ENCODE assay signal across 9 cellular contexts in the genomic region with DNA sequence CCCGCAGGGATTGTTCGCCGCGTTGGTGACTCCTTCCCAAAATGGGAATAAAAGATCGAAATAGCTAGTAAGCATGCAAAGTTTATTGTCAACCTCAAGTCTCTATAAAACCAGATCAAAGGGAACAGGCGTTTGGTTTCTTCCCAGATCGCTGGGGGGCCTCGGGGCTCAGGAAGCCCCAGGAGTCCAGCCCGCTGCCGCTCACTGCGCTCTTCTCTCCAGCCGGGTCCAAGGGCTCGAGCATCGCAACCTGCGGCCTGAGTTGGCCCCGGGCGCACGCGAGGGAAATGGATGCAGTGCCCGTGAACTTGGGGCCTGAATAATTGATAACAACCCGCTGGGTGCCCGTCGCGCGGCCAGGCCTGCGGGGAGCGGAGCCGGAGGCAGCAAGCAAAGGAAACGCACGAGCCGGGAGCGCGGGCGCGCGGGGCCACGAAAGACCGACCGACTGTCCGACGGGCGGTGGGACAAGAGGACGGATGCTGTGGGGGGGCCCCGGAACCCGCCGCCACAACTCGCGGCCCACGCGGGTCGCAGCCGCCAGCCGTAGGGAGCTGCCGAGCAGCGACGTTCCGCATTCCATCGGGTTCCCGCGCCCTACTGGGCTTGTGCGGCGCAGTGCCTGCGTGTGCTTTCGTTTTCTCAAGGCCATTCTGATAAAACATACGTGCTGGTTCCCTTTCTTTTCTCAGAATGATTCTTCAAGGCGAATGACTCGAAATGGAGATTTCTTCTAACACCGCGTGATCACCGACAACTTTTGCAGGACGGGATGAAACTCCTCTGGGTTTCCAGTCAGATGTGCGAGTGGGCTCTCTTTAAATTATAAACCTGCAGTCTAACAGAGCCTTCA. TPM values are rescaled to one million over a fixed set of nuclear protein-coding genes. Genes with fewer than 3 reads are reported as not detected.
DNase-seq lines count a peak whose midpoint lies in the region; ATAC-seq and TF ChIP-seq lines count a peak whose summit lies in the region.
"Had no signal": no experiment of that assay in that cellular context is flagged by ENCODE, and none has a peak within 500 bp of the region (broad histone marks: within the 10 kb centered on the region; RNA-seq: fewer than 3 reads in every experiment).

No MANE protein-coding gene starts in this region.

- no peak overlapping the region for H3K27ac ChIP-seq in A673 (ENCODE audit: low read depth, low read length, poor library complexity, severe bottlenecking)
- H3K27ac ChIP-seq in neutrophil: no peak overlapping the region
- no peak overlapping the region for H3K27ac ChIP-seq in OCI-LY7 (ENCODE audit: low read depth, low read length, poor library complexity, severe bottlenecking)

- H3K4me1 ChIP-seq in A673 (ENCODE audit: insufficient read depth, low read length, poor library complexity, severe bottlenecking) (peaks cover 17% of the 10 kb centered on the region), neutrophil (ENCODE audit: control insufficient read depth in 1 of 2, insufficient read depth in 1 of 2, low read depth in 1 of 2, low read length in 1 of 2) (peaks cover 17 to 19% of the 10 kb centered on the region in 2 experiments), OCI-LY7 (ENCODE audit: insufficient read depth, low read length, poor library complexity, severe bottlenecking) (no peaks in the 10 kb centered on the region)

- H3K36me3 ChIP-seq in A673 (ENCODE audit: insufficient read depth, low read length, poor library complexity, severe bottlenecking) (no peaks in the 10 kb centered on the region), neutrophil (no peaks in the 10 kb centered on the region), OCI-LY7 (ENCODE audit: insufficient read depth, low read length) (no peaks in the 10 kb centered on the region)

- H3K9me3 ChIP-seq in A673 (ENCODE audit: low read depth, low read length, poor library complexity, severe bottlenecking) (no peaks in the 10 kb centered on the region), neutrophil (no peaks in the 10 kb centered on the region), OCI-LY7 (ENCODE audit: low read length) (no peaks in the 10 kb centered on the region)

- DNase-seq in A673 (ENCODE audit: low spot score) (peak; percentile 47), glutamatergic neuron (peak; percentile 37), OCI-LY7 (ENCODE audit: low spot score) (no peak), NCI-H345 treated with DMSO at 0.1 percent for 48 hours (lab: John Stamatoyannopoulos, UW; ENCODE audit: unreplicated experiment) (no peak), NCI-H2029 treated with DMSO at 0.1 percent for 48 hours (lab: John Stamatoyannopoulos, UW) (no peak)
- DNase-seq in activated T-cell treated with anti-CD3 and anti-CD28 coated beads, Interleukin-2, amount 50 U/mL, for 24 hours: peak; percentile 60

- H4K20me1 ChIP-seq in OCI-LY7 (ENCODE audit: insufficient read depth, low read length): no peaks in the 10 kb centered on the region

- H3K4me3 ChIP-seq in A673 (ENCODE audit: low read depth, low read length, poor library complexity, severe bottlenecking) (peak overlapping the region; percentile 45), neutrophil (ENCODE audit: low read depth in 1 of 2, low read length in 1 of 2) (peak overlapping the region; percentile 32 to 59), OCI-LY7 (ENCODE audit: low read depth, low read length, poor library complexity, severe bottlenecking) (no peak overlapping the region)

- peak overlapping the region; percentile 75 for H3K4me3 Mint-ChIP-seq in activated T-cell treated with anti-CD3 and anti-CD28 coated beads, Interleukin-2, amount 50 U/mL, for 24 hours
- peak overlapping the region; percentile 79 for H3K4me3 Mint-ChIP-seq in glutamatergic neuron (ENCODE audit: unreplicated experiment)

- H3K79me2 ChIP-seq in OCI-LY7 (ENCODE audit: insufficient read depth, low read depth, low read length): no peaks in the 10 kb centered on the region

- ATAC-seq in GM21619 (IDR thresholded peaks at IDR 0.05; ENCODE audit: unreplicated experiment): peak; percentile 53

- H3K4me1 Mint-ChIP-seq in activated T-cell treated with anti-CD3 and anti-CD28 coated beads, Interleukin-2, amount 50 U/mL, for 24 hours (ENCODE audit: low read depth): peaks cover 18% of the 10 kb centered on the region
- peaks cover 5% of the 10 kb centered on the region for H3K4me1 Mint-ChIP-seq in glutamatergic neuron (ENCODE audit: low read depth, unreplicated experiment)

- POLR2A ChIA-PET in A673 (lab: Charles Lee; ENCODE audit: low non-redundant PET) (no interaction called here), OCI-LY7 (lab: Charles Lee) (no interaction called here)

- H2AFZ ChIP-seq in OCI-LY7 (ENCODE audit: low read length): no peak overlapping the region

- TF ChIP-seq CTCF in A673 (conservative IDR thresholded peaks at IDR 0.05; ENCODE audit: low read depth, low read length) (no peak), glutamatergic neuron (IDR thresholded peaks at IDR 0.05; ENCODE audit: partially characterized antibody, unreplicated experiment) (no peak), neutrophil (IDR thresholded peaks at IDR 0.05) (no peak), OCI-LY7 (conservative IDR thresholded peaks at IDR 0.05; ENCODE audit: low read length) (no peak)

- peaks cover 79% of the 10 kb centered on the region for H3K27me3 Mint-ChIP-seq in activated T-cell treated with anti-CD3 and anti-CD28 coated beads, Interleukin-2, amount 50 U/mL, for 24 hours
- peaks cover 44% of the 10 kb centered on the region for H3K27me3 Mint-ChIP-seq in glutamatergic neuron (ENCODE audit: unreplicated experiment)

- no peaks in the 10 kb centered on the region for H3K9me2 ChIP-seq in OCI-LY7 (ENCODE audit: insufficient read depth, low read length)

- peak overlapping the region; percentile 33 for H3K27ac Mint-ChIP-seq in activated T-cell treated with anti-CD3 and anti-CD28 coated beads, Interleukin-2, amount 50 U/mL, for 24 hours
- H3K27ac Mint-ChIP-seq in glutamatergic neuron (ENCODE audit: unreplicated experiment): no peak overlapping the region

- CTCF ChIA-PET in A673 (lab: Charles Lee) (no interaction called here), OCI-LY7 (lab: Charles Lee; ENCODE audit: unreplicated experiment) (interaction anchor here (0.7 kb wide), 1 partner anchor 19 kb away, joined by 3 read pairs; no protein-coding TSS in a partner anchor)

- no peaks in the 10 kb centered on the region for H3K9me3 Mint-ChIP-seq in activated T-cell treated with anti-CD3 and anti-CD28 coated beads, Interleukin-2, amount 50 U/mL, for 24 hours
- peaks cover 6% of the 10 kb centered on the region for H3K9me3 Mint-ChIP-seq in glutamatergic neuron (ENCODE audit: unreplicated experiment)

- no TSS peak for BruUV-seq in A673 (replicated peaks; lab: Mats Ljungman, UMichigan)
- BruUV-seq in OCI-LY7 (replicated peaks; lab: Mats Ljungman, UMichigan): no TSS peak

- intact Hi-C loops in A673 (cut with micrococcal nuclease; ENCODE audit: unreplicated experiment): no loop called here
- intact Hi-C loops in OCI-LY7 (cut with micrococcal nuclease; ENCODE audit: unreplicated experiment): loop anchor here (5.0 kb wide), 1 partner anchor 33 kb away; no protein-coding TSS in a partner anchor

- no peak overlapping the region for H3K4me2 ChIP-seq in OCI-LY7 (ENCODE audit: low read length)

- H3K36me3 Mint-ChIP-seq in activated T-cell treated with anti-CD3 and anti-CD28 coated beads, Interleukin-2, amount 50 U/mL, for 24 hours (ENCODE audit: low read depth): no peaks in the 10 kb centered on the region
- no peaks in the 10 kb centered on the region for H3K36me3 Mint-ChIP-seq in glutamatergic neuron (ENCODE audit: unreplicated experiment)

- H3K27me3 ChIP-seq in A673 (replicated peaks; ENCODE audit: insufficient read depth, low read depth, low read length, poor library complexity) (peaks cover 60% of the 10 kb centered on the region), neutrophil (peaks cover 83% of the 10 kb centered on the region)

RNA-seq across cellular contexts. Expression of gene ALX3, which starts 14.0 kb away (rescaled TPM):
- total RNA-seq in A673 (2021) (0.81 and 0.84 TPM in 2 replicates), glutamatergic neuron (ENCODE audit: unreplicated experiment) (not detected), OCI-LY7 (2022) (not detected in 2 replicates)
- not detected in 2 replicates for total RNA-seq in OCI-LY7 (2014; rRNA removed; shearing (Covaris generic))
- total RNA-seq: temporal lobe had no signal

RNA-seq across cellular contexts. Expression of gene UBL4B, which starts 27.8 kb away (rescaled TPM):
- total RNA-seq in A673 (2021): not detected in 2 replicates
- not detected for total RNA-seq in glutamatergic neuron (ENCODE audit: unreplicated experiment)
- total RNA-seq in OCI-LY7 (2014; rRNA removed; shearing (Covaris generic)): 0.41 TPM in 1 of 2 replicates, not detected in the other
- total RNA-seq in OCI-LY7 (2022): not detected in 2 replicates

RNA-seq across cellular contexts. Expression of gene STRIP1, which starts 50.0 kb away (rescaled TPM):
- total RNA-seq in A673 (2021) (57.7 and 59.6 TPM in 2 replicates), glutamatergic neuron (ENCODE audit: unreplicated experiment) (90.2 TPM), OCI-LY7 (2022) (42.2 and 43.7 TPM in 2 replicates)
- total RNA-seq in OCI-LY7 (2014; rRNA removed; shearing (Covaris generic)): 33.1 and 45.5 TPM in 2 replicates

Comparison
In these comparisons a context has a peak if more than half of its experiments do, and no peak if none do; other contexts are left out.
1. DNase-seq: peak in A673 (single experiment), activated T-cell treated with anti-CD3 and anti-CD28 coated beads, Interleukin-2, amount 50 U/mL, for 24 hours (single experiment) and glutamatergic neuron (single experiment); none in OCI-LY7 (single experiment), NCI-H345 treated with DMSO at 0.1 percent for 48 hours (single experiment) and NCI-H2029 treated with DMSO at 0.1 percent for 48 hours (single experiment).